In the genomic region with DNA sequence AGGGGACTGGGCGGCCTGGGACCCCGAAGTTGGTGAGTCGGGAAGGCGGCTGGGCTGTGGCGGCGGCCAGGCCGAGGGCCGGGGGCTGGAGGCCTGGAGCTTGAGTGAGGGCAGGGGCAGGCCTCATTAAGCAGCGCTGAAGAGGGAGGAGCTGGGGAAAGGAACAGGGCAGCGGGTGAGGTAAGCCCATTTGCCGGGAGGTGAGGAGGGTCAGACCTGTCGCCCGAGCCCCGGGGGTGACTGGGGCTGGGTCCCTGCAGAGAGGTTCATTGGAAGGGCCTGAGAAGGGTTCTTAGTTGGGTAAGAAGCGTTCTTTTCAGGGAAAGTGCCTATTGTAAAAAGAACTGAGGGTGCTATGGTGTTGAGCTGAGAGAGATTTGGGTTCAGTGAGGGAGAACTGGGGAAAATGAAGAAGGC, we compare ENCODE assay signal across 8 cellular contexts. TPM values are rescaled to one million over a fixed set of nuclear protein-coding genes. Genes with fewer than 3 reads are reported as not detected.
DNase-seq lines count a peak whose midpoint lies in the region; ATAC-seq and TF ChIP-seq lines count a peak whose summit lies in the region.

No MANE protein-coding gene starts in this region.

- peak; percentile 37 for ATAC-seq in Right ventricle myocardium inferior
- ATAC-seq in HG02870 (IDR thresholded peaks at IDR 0.05; ENCODE audit: unreplicated experiment): peak; percentile 11

- intact Hi-C loops in Right ventricle myocardium inferior (cut with DNase I) (no loop called here), cardiac septum (cut with DNase I) (loop anchor here (5.0 kb wide), 1 partner anchor 47 kb away; a partner anchor contains a TSS)

- in situ Hi-C loops in astrocyte of the spinal cord (cut with HindIII; ENCODE audit: low sequenced_read_pairs): no loop called here

- no peak for DNase-seq in Right ventricle myocardium inferior (ENCODE audit: missing footprints)
- DNase-seq in cardiac septum (ENCODE audit: low spot score): no peak
- peak; percentile 29 for DNase-seq in NCI-H510A treated with DMSO at 0.1 percent for 48 hours (lab: John Stamatoyannopoulos, UW)
- DNase-seq in astrocyte of the spinal cord (ENCODE audit: low read depth, low spot score): peak; percentile 46
- peak; percentile 67 for DNase-seq in iPS-NIHi7 (ENCODE audit: extremely low spot score)
- peak; percentile 39 to 52 for DNase-seq in stimulated activated CD4-positive, alpha-beta T cell treated with anti-CD3 and anti-CD28 coated beads, Interleukin-2, amount 100 ng/mL, for 24 hours
- DNase-seq in NCI-H524 (lab: John Stamatoyannopoulos, UW): no peak

- peak overlapping the region; percentile 99 for H3K4me3 ChIP-seq in astrocyte of the spinal cord (ENCODE audit: low read depth, low read length)

- TF ChIP-seq CTCF in astrocyte of the spinal cord (IDR thresholded peaks at IDR 0.05; ENCODE audit: low read depth, low read length): no peak

RNA-seq across cellular contexts. Expression of a gene that starts 0.4 kb away (rescaled TPM):
- total RNA-seq in Right ventricle myocardium inferior (113 TPM), cardiac septum (108 TPM)

RNA-seq across cellular contexts. Expression of a gene that starts 7.7 kb away (rescaled TPM):
- 11.6 TPM for total RNA-seq in Right ventricle myocardium inferior
- total RNA-seq in cardiac septum: 9.1 TPM

RNA-seq across cellular contexts. Expression of a gene that starts 8.5 kb away (rescaled TPM):
- total RNA-seq in Right ventricle myocardium inferior: not detected
- 0.75 TPM for total RNA-seq in cardiac septum

RNA-seq across cellular contexts. Expression of a gene that starts 22.8 kb away (rescaled TPM):
- total RNA-seq in Right ventricle myocardium inferior: 28.1 TPM
- 25.0 TPM for total RNA-seq in cardiac septum

RNA-seq across cellular contexts. Expression of a gene that starts 43.4 kb away (rescaled TPM):
- 8.1 TPM for total RNA-seq in Right ventricle myocardium inferior
- total RNA-seq in cardiac septum: 9.7 TPM

Comparison
In these comparisons a context has a peak if more than half of its experiments do, and no peak if none do; other contexts are left out.
1. DNase-seq: peak in NCI-H510A treated with DMSO at 0.1 percent for 48 hours (single experiment), astrocyte of the spinal cord (single experiment), iPS-NIHi7 (single experiment) and stimulated activated CD4-positive, alpha-beta T cell treated with anti-CD3 and anti-CD28 coated beads, Interleukin-2, amount 100 ng/mL, for 24 hours (2 of 2); none in Right ventricle myocardium inferior (single experiment), cardiac septum (single experiment) and NCI-H524 (0 of 2).